ENCODE assay signal across 16 cellular contexts in the genomic region with DNA sequence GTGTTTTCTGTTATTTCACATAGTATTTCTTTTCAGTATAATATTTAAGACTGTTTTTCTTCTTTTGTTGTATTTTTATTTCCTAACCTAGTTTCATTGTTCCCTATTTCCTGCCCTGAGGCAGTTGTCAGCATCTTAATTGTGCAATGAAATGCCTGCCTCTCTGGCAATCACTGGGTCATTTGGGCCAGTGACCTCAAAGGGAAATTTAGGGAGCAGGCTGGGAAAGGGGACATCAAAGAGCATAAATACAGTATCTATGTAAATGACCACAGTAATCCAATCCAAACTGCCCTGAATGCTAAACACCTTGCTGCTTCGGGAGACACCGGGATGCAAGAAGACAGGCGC.
A peak's percentile ranks its signal among the peaks of the same experiment; 100 is the strongest.
DNase-seq lines count a peak whose midpoint lies in the region; ATAC-seq and TF ChIP-seq lines count a peak whose summit lies in the region.
"Had no signal": no experiment of that assay in that cellular context is flagged by ENCODE, and none has a peak within 500 bp of the region (broad histone marks: within the 10 kb centered on the region; RNA-seq: fewer than 3 reads in every experiment).

No MANE protein-coding gene starts in this region.

- no peaks in the 10 kb centered on the region for H3K9me2 ChIP-seq in PC-9 (ENCODE audit: insufficient read depth)

- intact Hi-C loops in PC-9 (cut with micrococcal nuclease; ENCODE audit: unreplicated experiment) = loop anchor here (5.0 kb wide), 1 partner anchor 203 kb away; no protein-coding TSS in a partner anchor

- no peaks in the 10 kb centered on the region for H3K27me3 ChIP-seq in PC-9 (ENCODE audit: insufficient read depth, low read depth)
- H3K27me3 ChIP-seq: tibial nerve had no signal

- peaks cover 38% of the 10 kb centered on the region for H3K4me1 ChIP-seq in PC-9 (replicated peaks; ENCODE audit: insufficient read depth)

- POLR2A ChIA-PET in PC-9 (lab: Charles Lee; ENCODE audit: unreplicated experiment) = no interaction called here

- H2AFZ ChIP-seq in PC-9 = no peak overlapping the region

- H3K27ac ChIP-seq in PC-9 = peak overlapping the region; percentile 76
- H3K27ac ChIP-seq: WERI-Rb-1 had no signal

- no peak for TF ChIP-seq CTCF in PC-9 (conservative IDR thresholded peaks at IDR 0.05)
- no peak for TF ChIP-seq CTCF in epithelial cell of esophagus (IDR thresholded peaks at IDR 0.05; ENCODE audit: insufficient read depth, low read depth, low read length, missing control alignments)

- DNase-seq in PC-9 (peak; percentile 15 to 36), epithelial cell of esophagus (ENCODE audit: low read depth) (peak; percentile 44), pulmonary artery endothelial cell (ENCODE audit: low read depth, low spot score) (peak; percentile 32), NK-92 (lab: John Stamatoyannopoulos, UW; ENCODE audit: unreplicated experiment) (no peak), NCI-H774 (lab: John Stamatoyannopoulos, UW) (no peak)
- DNase-seq in stimulated activated naive CD4-positive, alpha-beta T cell (lab: John Stamatoyannopoulos, UW) = no peak
- DNase-seq: activated effector memory CD4-positive, alpha-beta T cell treated with Interleukin-2 at 50 U/mL for 16 hours; CD4-positive, CD25-positive, alpha-beta regulatory T cell; MV-4-11; NCI-H2171 treated with DMSO at 0.1 percent for 48 hours; retina; stimulated activated CD4-positive, alpha-beta T cell treated with anti-CD3 and anti-CD28 coated beads, Interleukin-1b, Interleukin-23, amount 100 ng/mL, for 48 hours; WERI-Rb-1 had no signal

- CTCF ChIA-PET in PC-9 (lab: Charles Lee) = no interaction called here

- ATAC-seq in GM18498 (IDR thresholded peaks at IDR 0.05; ENCODE audit: unreplicated experiment) (peak; percentile 3), HG03045 (IDR thresholded peaks at IDR 0.05; ENCODE audit: unreplicated experiment) (no peak)

- H3K4me3 ChIP-seq in PC-9 (no peak overlapping the region), epithelial cell of esophagus (ENCODE audit: low read length) (no peak overlapping the region)
- H3K4me3 ChIP-seq: tibial nerve had no signal

- H3F3A ChIP-seq in PC-9 (ENCODE audit: insufficient read depth, low read depth) = peaks cover 21% of the 10 kb centered on the region; the same call in 1 of the 2 replicates

- H3K9me3 ChIP-seq in PC-9 (ENCODE audit: insufficient read depth, low read depth) = no peaks in the 10 kb centered on the region
- H3K9me3 ChIP-seq: tibial nerve had no signal

- no peaks in the 10 kb centered on the region for H4K20me1 ChIP-seq in PC-9 (ENCODE audit: insufficient read depth)

- no TSS peak for BruUV-seq in PC-9 (replicated peaks; lab: Mats Ljungman, UMichigan)

- H3K79me2 ChIP-seq in PC-9 (ENCODE audit: low read depth) = no peaks in the 10 kb centered on the region

- 0 out of 2 replicates have a peak, but pooled peaks cover 3% of the 10 kb centered on the region for H3K36me3 ChIP-seq in PC-9 (ENCODE audit: low read depth)
- H3K36me3 ChIP-seq: WERI-Rb-1 had no signal

- peak overlapping the region; percentile 58 for H3K4me2 ChIP-seq in PC-9

Comparison
In these comparisons a context has a peak if more than half of its experiments do, and no peak if none do; other contexts are left out.
1. DNase-seq: peak in PC-9 (2 of 2), epithelial cell of esophagus (single experiment) and pulmonary artery endothelial cell (single experiment); none in NK-92 (single experiment), NCI-H774 (single experiment) and stimulated activated naive CD4-positive, alpha-beta T cell (0 of 6).